ENCODE assay signal across 1 cellular context in genomic region chr10:33279276-33279675, GRCh38.
A peak's percentile ranks its signal among the peaks of the same experiment; 100 is the strongest.
TF ChIP-seq lines count a peak whose summit lies in the region.

No MANE protein-coding gene starts in this region.

TF ChIP-seq in SK-N-SH, 30 proteins besides CTCF, POLR2A, EP300 and RAD21 (continued from another document):
- TF ChIP-seq IRF3 (IDR thresholded peaks at IDR 0.05; ENCODE audit: low read depth, low read length) (no peak), NFIC (IDR thresholded peaks at IDR 0.05; ENCODE audit: borderline replicate concordance) (peak; percentile 73), GABPA (IDR thresholded peaks at IDR 0.05; ENCODE audit: low read depth) (no peak), MAX (IDR thresholded peaks at IDR 0.05; ENCODE audit: low read depth) (peak; percentile 67; the same call in 1 of the 2 replicates), JUND (IDR thresholded peaks at IDR 0.05) (peak; percentile 83), MEF2A (IDR thresholded peaks at IDR 0.05; ENCODE audit: borderline replicate concordance, low read depth) (0 out of 2 replicates have a peak, but pooled peaks have one; percentile 31), ELF1 (IDR thresholded peaks at IDR 0.05) (no peak), SMC3 (IDR thresholded peaks at IDR 0.05; ENCODE audit: low read depth, low read length) (no peak), REST (IDR thresholded peaks at IDR 0.05; ENCODE audit: low read depth, low read length) (0 out of 2 replicates have a peak, but pooled peaks have one; percentile 39), TEAD4 (IDR thresholded peaks at IDR 0.05; ENCODE audit: borderline replicate concordance, insufficient read depth) (peak; percentile 80), ZBTB33 (IDR thresholded peaks at IDR 0.05; ENCODE audit: borderline replicate concordance, low read depth) (no peak), RFX5 (IDR thresholded peaks at IDR 0.05; ENCODE audit: low read length) (no peak), CHD2 (IDR thresholded peaks at IDR 0.05; ENCODE audit: low read length, partially characterized antibody) (no peak), EZH2phosphoT487 (IDR thresholded peaks at IDR 0.05; ENCODE audit: borderline replicate concordance, low read depth) (no peak), NRF1 (IDR thresholded peaks at IDR 0.05; ENCODE audit: low read depth, low read length) (no peak), PBX3 (IDR thresholded peaks at IDR 0.05) (peak; percentile 90), POLR2AphosphoS5 (IDR thresholded peaks at IDR 0.05; ENCODE audit: low read depth, low read length) (peak; percentile 82; the same call in 1 of the 2 replicates)
